In genomic region chr6:149717255-149717587, GRCh38 we compare ENCODE assay signal across 8 cellular contexts. TPM values are rescaled to one million over a fixed set of nuclear protein-coding genes. Genes with fewer than 3 reads are reported as not detected.
DNase-seq lines count a peak whose midpoint lies in the region; ATAC-seq and TF ChIP-seq lines count a peak whose summit lies in the region.

No MANE protein-coding gene starts in this region.

- DNase-seq in CD14-positive monocyte (ENCODE audit: low spot score) (no peak), IMR-90 (no peak), choroid plexus epithelial cell (ENCODE audit: low read depth) (no peak), NCI-H774 (lab: John Stamatoyannopoulos, UW) (no peak), NCI-H226 (no peak)
- no peak for DNase-seq in natural killer cell treated with Interleukin-12 subunit alpha and Interleukin-12 subunit beta and Interleukin-15 and Interleukin-18, amount 100 ng/mL, for 72 hours (ENCODE audit: low spot score)
- DNase-seq in central memory CD4-positive, alpha-beta T cell: no peak

- H2AK9ac ChIP-seq in IMR-90 (replicated peaks; ENCODE audit: low read depth, low read length, poor library complexity): peak overlapping the region; percentile 100

- ATAC-seq in IMR-90 (ENCODE audit: low read depth): peak; percentile 2; the same call in 1 of the 2 replicates
- ATAC-seq in natural killer cell treated with Interleukin-12 subunit alpha and Interleukin-12 subunit beta and Interleukin-15 and Interleukin-18, amount 100 ng/mL, for 72 hours: no peak
- no peak for ATAC-seq in HG03196 (IDR thresholded peaks at IDR 0.05; ENCODE audit: unreplicated experiment)

- dilution Hi-C loops in IMR-90 (cut with HindIII; ENCODE audit: low sequenced_read_pairs, unreplicated experiment): no loop called here

- H4K8ac ChIP-seq in IMR-90 (ENCODE audit: low read depth in 2 of 2, low read length in 2 of 2): peak overlapping the region; percentile 84 to 89

- no TSS peak for BruUV-seq in IMR-90 (replicated peaks; lab: Mats Ljungman, UMichigan)

- 0% methylated on average over 2 of the region's 9 CpGs; no CpG with 5 or more reads in 1 of the 2 experiments for WGBS in IMR-90 (ENCODE audit: extremely low coverage in 2 of 2, insufficient read length in 1 of 2), 2 experiments

- no peaks in the 10 kb centered on the region for H3K9me3 Mint-ChIP-seq in CD14-positive monocyte
- no peaks in the 10 kb centered on the region for H3K9me3 Mint-ChIP-seq in natural killer cell treated with Interleukin-12 subunit alpha and Interleukin-12 subunit beta and Interleukin-15 and Interleukin-18, amount 100 ng/mL, for 72 hours

- in situ Hi-C loops in IMR-90 (cut with MboI; ENCODE audit: low sequenced_read_pairs): no loop called here

- H3K56ac ChIP-seq in IMR-90 (ENCODE audit: extremely low read depth, insufficient read depth, low read length): peak overlapping the region; percentile 83

- H2BK5ac ChIP-seq in IMR-90 (ENCODE audit: low read depth, low read length, poor library complexity, severe bottlenecking): peak overlapping the region; percentile 93

- H3K27ac ChIP-seq in IMR-90 (ENCODE audit: insufficient read depth, low read length): peak overlapping the region; percentile 99

- H3K9me1 ChIP-seq in IMR-90 (ENCODE audit: insufficient read depth, low read length): peaks cover 3% of the 10 kb centered on the region; the same call in 1 of the 2 replicates

- CTCF ChIA-PET in IMR-90 (lab: Yijun Ruan, JAX): no interaction called here

- no peaks in the 10 kb centered on the region for H3K9me3 ChIP-seq in IMR-90 (ENCODE audit: control insufficient read depth, insufficient read depth, low read length)

- H4K20me1 ChIP-seq in IMR-90 (ENCODE audit: insufficient read depth, low read length): peaks cover 9% of the 10 kb centered on the region; the same call in 1 of the 2 replicates

- peak overlapping the region; percentile 78 for H2AK5ac ChIP-seq in IMR-90 (ENCODE audit: low read depth, low read length)

- TF ChIP-seq POLR2A in IMR-90 (IDR thresholded peaks at IDR 0.05; ENCODE audit: low read depth, low read length): no peak

- no peaks in the 10 kb centered on the region for H3K27me3 ChIP-seq in IMR-90 (ENCODE audit: control insufficient read depth, insufficient read depth, low read length)

- peaks cover 8 to 14% of the 10 kb centered on the region in 2 experiments; a peak in 2 of 4 replicates for H3K79me1 ChIP-seq in IMR-90 (ENCODE audit: low read depth in 1 of 2, low read length in 2 of 2)

- 0 out of 2 replicates have a peak overlapping the region, but pooled peaks have one; percentile 8 for H3K18ac ChIP-seq in IMR-90 (ENCODE audit: low read depth, low read length)

- peaks cover 2% of the 10 kb centered on the region; the same call in 1 of the 2 replicates for H3K36me3 ChIP-seq in IMR-90 (ENCODE audit: control insufficient read depth, insufficient read depth, low read length)

- H3K4me2 ChIP-seq in IMR-90 (ENCODE audit: low read depth, low read length): peak overlapping the region; percentile 85

- H3K27me3 Mint-ChIP-seq in CD14-positive monocyte (ENCODE audit: low read depth in 3 of 3): peaks cover 0 to 2% (median 2%) of the 10 kb centered on the region in 3 donors
- H3K27me3 Mint-ChIP-seq in natural killer cell treated with Interleukin-12 subunit alpha and Interleukin-12 subunit beta and Interleukin-15 and Interleukin-18, amount 100 ng/mL, for 72 hours: no peaks in the 10 kb centered on the region

- peak overlapping the region; percentile 74 for H4K91ac ChIP-seq in IMR-90 (ENCODE audit: insufficient read depth, low read depth, low read length)

- peaks cover 3 to 10% of the 10 kb centered on the region in 2 donors for H3K36me3 Mint-ChIP-seq in CD14-positive monocyte
- peaks cover 4% of the 10 kb centered on the region for H3K36me3 Mint-ChIP-seq in natural killer cell treated with Interleukin-12 subunit alpha and Interleukin-12 subunit beta and Interleukin-15 and Interleukin-18, amount 100 ng/mL, for 72 hours

- TF ChIP-seq RAD21 in IMR-90 (IDR thresholded peaks at IDR 0.05; ENCODE audit: low read length): no peak

- peaks cover 2% of the 10 kb centered on the region; the same call in 1 of the 2 replicates for H3K4me1 ChIP-seq in IMR-90 (ENCODE audit: control insufficient read depth, insufficient read depth, low read length)

- peak overlapping the region; percentile 61 for H4K5ac ChIP-seq in IMR-90 (ENCODE audit: low read depth, low read length)

- peak overlapping the region; percentile 94 to 96 (median 95) for H3K27ac Mint-ChIP-seq in CD14-positive monocyte
- H3K27ac Mint-ChIP-seq in natural killer cell treated with Interleukin-12 subunit alpha and Interleukin-12 subunit beta and Interleukin-15 and Interleukin-18, amount 100 ng/mL, for 72 hours: peak overlapping the region; percentile 94 to 96

- H3K4ac ChIP-seq in IMR-90 (ENCODE audit: low read depth, low read length): peak overlapping the region; percentile 92

- intact Hi-C loops in CD14-positive monocyte (cut with micrococcal nuclease): loop anchor here (5.0 kb wide), 1 partner anchor 35 kb away; no protein-coding TSS in a partner anchor
- intact Hi-C loops in IMR-90 (cut with micrococcal nuclease): no loop called here

- H2BK120ac ChIP-seq in IMR-90 (ENCODE audit: low read depth, low read length): peak overlapping the region; percentile 63

- TF ChIP-seq CTCF in CD14-positive monocyte (IDR thresholded peaks at IDR 0.05): no peak
- no peak for TF ChIP-seq CTCF in IMR-90 (conservative IDR thresholded peaks at IDR 0.05; ENCODE audit: low read depth, low read length)
- TF ChIP-seq CTCF in choroid plexus epithelial cell (conservative IDR thresholded peaks at IDR 0.05; ENCODE audit: low read depth, low read length): no peak

- H3K9ac ChIP-seq in IMR-90 (ENCODE audit: low read depth, low read length): peak overlapping the region; percentile 82

- peak overlapping the region; percentile 99 for H3K23ac ChIP-seq in IMR-90 (ENCODE audit: low read depth, low read length)

- peak overlapping the region; percentile 99 for H2AFZ ChIP-seq in IMR-90 (replicated peaks; ENCODE audit: low read length, poor library complexity)

- peak overlapping the region; percentile 96 for H3K4me3 Mint-ChIP-seq in CD14-positive monocyte
- peak overlapping the region; percentile 100 for H3K4me3 Mint-ChIP-seq in natural killer cell treated with Interleukin-12 subunit alpha and Interleukin-12 subunit beta and Interleukin-15 and Interleukin-18, amount 100 ng/mL, for 72 hours

- POLR2A ChIA-PET in IMR-90 (lab: Charles Lee; ENCODE audit: unreplicated experiment): interaction anchor here (0.7 kb wide), 1 partner anchor 20 kb away, joined by 10 read pairs; no protein-coding TSS in a partner anchor

- no peak overlapping the region for H2BK20ac ChIP-seq in IMR-90 (ENCODE audit: low read depth, low read length)

- H3K4me1 Mint-ChIP-seq in CD14-positive monocyte: peaks cover 20% of the 10 kb centered on the region
- H3K4me1 Mint-ChIP-seq in natural killer cell treated with Interleukin-12 subunit alpha and Interleukin-12 subunit beta and Interleukin-15 and Interleukin-18, amount 100 ng/mL, for 72 hours (ENCODE audit: low read depth in 2 of 2): peaks cover 19 to 28% of the 10 kb centered on the region in 2 donors

- no peak overlapping the region for H2BK15ac ChIP-seq in IMR-90 (ENCODE audit: low read depth, low read length)

- peak overlapping the region; percentile 95 for H3K14ac ChIP-seq in IMR-90 (replicated peaks; ENCODE audit: low read depth, low read length)

- H3K4me3 ChIP-seq in IMR-90 (ENCODE audit: insufficient read depth, low read depth, low read length): peak overlapping the region; percentile 86
- H3K4me3 ChIP-seq in choroid plexus epithelial cell (ENCODE audit: low read depth, low read length): peak overlapping the region; percentile 97

TF ChIP-seq in IMR-90, 13 proteins besides CTCF, POLR2A, EP300 and RAD21:
- TF ChIP-seq CHD1 (IDR thresholded peaks at IDR 0.05; ENCODE audit: low read depth, low read length): no peak
- TF ChIP-seq CEBPB (IDR thresholded peaks at IDR 0.05; ENCODE audit: low read depth, low read length): no peak
- TF ChIP-seq MXI1 (IDR thresholded peaks at IDR 0.05; ENCODE audit: borderline replicate concordance, low read depth, low read length): peak; percentile 70; the same call in 1 of the 2 replicates
- no peak for TF ChIP-seq NFE2L2 (IDR thresholded peaks at IDR 0.05; ENCODE audit: low read depth, low read length)

RNA-seq across cellular contexts. Expression of gene LATS1, which starts 0.7 kb away (rescaled TPM):
- polyA plus RNA-seq in CD14-positive monocyte (10 to 100 TPM in 1 of 2 donors, 1 to 10 TPM in 1; 5.2 to 10.3 TPM), IMR-90 (2012; rRNA removed) (7.9 and 8.8 TPM in 2 replicates)
- total RNA-seq in IMR-90 (2012; rRNA removed): 18.3 and 20.1 TPM in 2 replicates
- polyA plus RNA-seq in IMR-90 (2012; cell fraction: cytosol; rRNA removed): 1.7 and 3.7 TPM in 2 replicates
- polyA plus RNA-seq in IMR-90 (2012; cell fraction: nucleus; rRNA removed; ENCODE audit: low replicate concordance): 2.3 and 12.0 TPM in 2 replicates
- total RNA-seq in natural killer cell treated with Interleukin-12 subunit alpha and Interleukin-12 subunit beta and Interleukin-15 and Interleukin-18, amount 100 ng/mL, for 72 hours: 10 to 100 TPM; 37.4 to 41.4 TPM

RNA-seq across cellular contexts. Expression of gene NUP43, which starts 29.1 kb away (rescaled TPM):
- polyA plus RNA-seq in CD14-positive monocyte (1 to 10 TPM; 4.5 to 7.2 TPM), IMR-90 (2012; rRNA removed) (7.7 and 14.2 TPM in 2 replicates)
- 35.0 and 40.5 TPM in 2 replicates for total RNA-seq in IMR-90 (2012; rRNA removed)
- polyA plus RNA-seq in IMR-90 (2012; cell fraction: cytosol; rRNA removed): 2.7 and 4.1 TPM in 2 replicates
- polyA plus RNA-seq in IMR-90 (2012; cell fraction: nucleus; rRNA removed; ENCODE audit: low replicate concordance): 3.4 and 16.8 TPM in 2 replicates
- total RNA-seq in natural killer cell treated with Interleukin-12 subunit alpha and Interleukin-12 subunit beta and Interleukin-15 and Interleukin-18, amount 100 ng/mL, for 72 hours: 10 to 100 TPM; 53.3 to 73.2 TPM

RNA-seq across cellular contexts. Expression of gene PCMT1, which starts 32.3 kb away (rescaled TPM):
- polyA plus RNA-seq in CD14-positive monocyte (100 to 1,000 TPM; 262 to 315 TPM), IMR-90 (2012; rRNA removed) (100 and 101 TPM in 2 replicates)
- total RNA-seq in IMR-90 (2012; rRNA removed): 109 and 159 TPM in 2 replicates
- polyA plus RNA-seq in IMR-90 (2012; cell fraction: cytosol; rRNA removed): 34.7 and 84.2 TPM in 2 replicates
- polyA plus RNA-seq in IMR-90 (2012; cell fraction: nucleus; rRNA removed; ENCODE audit: low replicate concordance): 19.8 and 52.8 TPM in 2 replicates
- total RNA-seq in natural killer cell treated with Interleukin-12 subunit alpha and Interleukin-12 subunit beta and Interleukin-15 and Interleukin-18, amount 100 ng/mL, for 72 hours: 10 to 100 TPM; 67.9 to 68.5 TPM
